In genomic region chr3:156483426-156483825, GRCh38 we compare ENCODE assay signal across 9 cellular contexts.
DNase-seq lines count a peak whose midpoint lies in the region; ATAC-seq and TF ChIP-seq lines count a peak whose summit lies in the region.
"Had no signal": no experiment of that assay in that cellular context is flagged by ENCODE, and none has a peak within 500 bp of the region (broad histone marks: within the 10 kb centered on the region; RNA-seq: fewer than 3 reads in every experiment).

No MANE protein-coding gene starts in this region.

- no peak overlapping the region for H4K91ac ChIP-seq in mesenchymal stem cell (ENCODE audit: low read length)

- peak; percentile 29 for DNase-seq in NCI-H82 (lab: John Stamatoyannopoulos, UW)
- DNase-seq in NCI-H82 treated with DMSO at 0.1 percent for 48 hours (lab: John Stamatoyannopoulos, UW; ENCODE audit: unreplicated experiment), result no peak
- DNase-seq in astrocyte of the hippocampus (ENCODE audit: low read depth, low spot score), result peak; percentile 51
- peak; percentile 94 for DNase-seq in mesenchymal stem cell
- no peak for DNase-seq in NCI-H187 (lab: John Stamatoyannopoulos, UW)
- DNase-seq in NCI-H2196 treated with DMSO at 0.1 percent for 48 hours (lab: John Stamatoyannopoulos, UW; ENCODE audit: unreplicated experiment), result no peak

- H3K4ac ChIP-seq in mesenchymal stem cell (ENCODE audit: low read depth in 1 of 2, low read length in 2 of 2), result no peak overlapping the region

- TF ChIP-seq CTCF in Loucy (conservative IDR thresholded peaks at IDR 0.05; ENCODE audit: low read length), result no peak

- H3K4me1 ChIP-seq in Loucy (ENCODE audit: insufficient read depth, low read length, poor library complexity, severe bottlenecking) (peaks cover 21% of the 10 kb centered on the region), mesenchymal stem cell (ENCODE audit: control insufficient read depth, insufficient read depth, low read depth, low read length) (peaks cover 3% of the 10 kb centered on the region)

- peak overlapping the region; percentile 67 for H3K4me3 ChIP-seq in Loucy (ENCODE audit: low read length, poor library complexity, severe bottlenecking)
- peak overlapping the region in 1 of 2 experiments; percentile 29 for H3K4me3 ChIP-seq in mesenchymal stem cell (ENCODE audit: insufficient read depth in 1 of 2, low read depth in 1 of 2, low read length in 2 of 2)

- H3K27ac ChIP-seq in mesenchymal stem cell (ENCODE audit: low read length, poor library complexity, severe bottlenecking), result peak overlapping the region; percentile 30
- H3K27ac ChIP-seq: C4-2B had no signal

- H3K4me2 ChIP-seq in Loucy (ENCODE audit: low read depth, low read length, poor library complexity, severe bottlenecking) (peak overlapping the region; percentile 74), mesenchymal stem cell (ENCODE audit: low read length, poor library complexity, severe bottlenecking) (no peak overlapping the region)

- no peaks in the 10 kb centered on the region for H3K9me3 ChIP-seq in Loucy (ENCODE audit: insufficient read depth, low read depth, low read length)
- no peaks in the 10 kb centered on the region for H3K9me3 ChIP-seq in mesenchymal stem cell (ENCODE audit: control insufficient read depth, low read length)

- H3K79me2 ChIP-seq in Loucy (ENCODE audit: insufficient read depth, low read length), result no peaks in the 10 kb centered on the region

- H3K27me3 ChIP-seq in Loucy (ENCODE audit: insufficient read depth, low read length, poor library complexity, severe bottlenecking) (no peaks in the 10 kb centered on the region), mesenchymal stem cell (ENCODE audit: control insufficient read depth in 1 of 2, insufficient read depth in 1 of 2, low read length in 2 of 2) (no peaks in the 10 kb centered on the region)

- H2BK5ac ChIP-seq in mesenchymal stem cell (ENCODE audit: low read depth, low read length, poor library complexity, severe bottlenecking), result no peak overlapping the region

- no peaks in the 10 kb centered on the region for H3K9me2 ChIP-seq in Loucy (replicated peaks; ENCODE audit: low read depth, low read length)

- H2BK15ac ChIP-seq in mesenchymal stem cell (ENCODE audit: low read depth, poor library complexity, severe bottlenecking), result no peak overlapping the region

- no peak overlapping the region for H2BK120ac ChIP-seq in mesenchymal stem cell (ENCODE audit: low read depth, low read length)

- H2AFZ ChIP-seq in Loucy (ENCODE audit: low read length) (peak overlapping the region; percentile 53), mesenchymal stem cell (ENCODE audit: low read depth, low read length) (no peak overlapping the region)

- H3K14ac ChIP-seq in mesenchymal stem cell (ENCODE audit: low read length in 2 of 2), result no peak overlapping the region

- H3K18ac ChIP-seq in mesenchymal stem cell (ENCODE audit: low read depth in 1 of 2, low read length in 2 of 2), result no peak overlapping the region

- no peak overlapping the region for H3K23ac ChIP-seq in mesenchymal stem cell (ENCODE audit: low read length in 2 of 2)

- no peak overlapping the region for H2BK12ac ChIP-seq in mesenchymal stem cell (ENCODE audit: low read length in 2 of 2)

- H4K20me1 ChIP-seq in Loucy (ENCODE audit: insufficient read depth, low read length, poor library complexity, severe bottlenecking), result no peaks in the 10 kb centered on the region

- H3F3A ChIP-seq in Loucy (ENCODE audit: low read depth), result no peaks in the 10 kb centered on the region

- H3K36me3 ChIP-seq in Loucy (ENCODE audit: insufficient read depth, low read length) (no peaks in the 10 kb centered on the region), mesenchymal stem cell (ENCODE audit: control insufficient read depth in 1 of 2, insufficient read depth in 2 of 2, low read depth in 1 of 2, low read length in 2 of 2) (no peaks in the 10 kb centered on the region)

- H3K9ac ChIP-seq in Loucy (ENCODE audit: low read depth, low read length, poor library complexity, severe bottlenecking) (peak overlapping the region; percentile 11), mesenchymal stem cell (ENCODE audit: low read length) (peak overlapping the region; percentile 66)

- ATAC-seq in GM21825 (IDR thresholded peaks at IDR 0.05; ENCODE audit: unreplicated experiment), result peak; percentile 84

- no peaks in the 10 kb centered on the region for H3K79me1 ChIP-seq in mesenchymal stem cell (replicated peaks; ENCODE audit: low read length, poor library complexity, severe bottlenecking)

- WGBS in mesenchymal stem cell, result 0% methylated on average over 1 of the region's 1 CpG

- H2AK5ac ChIP-seq in mesenchymal stem cell (ENCODE audit: low read length, severe bottlenecking), result no peak overlapping the region

- no peak overlapping the region for H4K8ac ChIP-seq in mesenchymal stem cell (ENCODE audit: low read length)

Comparison
In these comparisons a context has a peak if more than half of its experiments do, and no peak if none do; other contexts are left out.
1. DNase-seq: peak in NCI-H82 (single experiment), astrocyte of the hippocampus (single experiment) and mesenchymal stem cell (single experiment); none in NCI-H82 treated with DMSO at 0.1 percent for 48 hours (single experiment), NCI-H187 (0 of 2) and NCI-H2196 treated with DMSO at 0.1 percent for 48 hours (single experiment).